Comparison of ENCODE assay signal across 1 cellular context in the genomic region with DNA sequence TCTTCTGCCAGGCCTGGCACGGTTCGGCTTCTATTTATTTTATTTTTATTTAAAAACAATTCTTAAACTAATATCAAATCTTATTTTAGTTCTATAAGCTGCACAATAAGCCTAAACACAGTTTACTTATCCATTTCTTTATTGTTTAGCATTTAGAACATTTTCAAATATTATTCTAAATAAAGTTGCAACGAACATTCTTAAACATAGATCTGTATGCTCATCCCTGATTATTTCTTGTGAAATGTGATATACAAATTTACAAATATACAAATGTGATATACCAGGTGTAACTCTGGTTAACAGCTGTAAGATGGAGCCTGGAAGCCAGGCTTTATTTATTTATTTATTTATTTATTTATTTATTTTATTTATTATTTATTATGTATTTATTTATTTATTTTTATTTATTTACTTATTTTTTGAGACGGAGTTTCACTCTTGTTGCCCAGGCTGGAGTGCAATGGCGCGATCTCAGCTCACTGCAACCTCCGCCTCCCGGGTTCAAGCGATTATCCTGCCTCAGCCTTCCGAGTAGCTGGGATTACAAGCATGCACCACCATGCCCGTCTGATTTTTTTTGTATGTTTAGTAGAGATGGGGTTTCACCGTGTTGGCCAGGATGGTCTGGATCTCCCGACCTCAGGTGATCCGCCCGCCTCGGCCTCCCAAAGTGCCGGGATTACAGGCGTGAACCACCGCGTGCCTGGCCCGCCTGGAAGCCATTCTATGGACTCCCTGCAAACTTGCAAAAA.
A peak's percentile ranks its signal among the peaks of the same experiment; 100 is the strongest.
TF ChIP-seq lines count a peak whose summit lies in the region.

No MANE protein-coding gene starts in this region.

TF ChIP-seq in HEK293, 187 proteins besides CTCF, POLR2A, EP300 and RAD21 (continued from another document):
- TF ChIP-seq ZNF518A (tag by site-specific recombination; conservative IDR thresholded peaks at IDR 0.05; ENCODE audit: low read depth), result peak; percentile 73; the same call in 1 of the 2 replicates
- TF ChIP-seq KLF16 (tag by site-specific recombination; IDR thresholded peaks at IDR 0.05), result 0 out of 2 replicates have a peak, but pooled peaks have one; percentile 57
- peak; percentile 89 for TF ChIP-seq ZNF394 (tag by site-specific recombination; IDR thresholded peaks at IDR 0.05; ENCODE audit: borderline replicate concordance)
- TF ChIP-seq ZNF558 (tag by site-specific recombination; IDR thresholded peaks at IDR 0.05), result 0 out of 2 replicates have a peak, but pooled peaks have one; percentile 29
